1 cellular context compared by ENCODE assay signal in genomic region chr9:129719135-129719534, GRCh38.
TF ChIP-seq lines count a peak whose summit lies in the region.

No MANE protein-coding gene starts in this region.

TF ChIP-seq in H1, 55 proteins besides CTCF, POLR2A, EP300 and RAD21:
- peak; percentile 90 for TF ChIP-seq E2F6 (IDR thresholded peaks at IDR 0.05)
- 0 out of 2 replicates have a peak, but pooled peaks have one; percentile 12 for TF ChIP-seq GABPA (IDR thresholded peaks at IDR 0.05; ENCODE audit: borderline replicate concordance, insufficient read depth, low read length)
- TF ChIP-seq, protein P1, sequence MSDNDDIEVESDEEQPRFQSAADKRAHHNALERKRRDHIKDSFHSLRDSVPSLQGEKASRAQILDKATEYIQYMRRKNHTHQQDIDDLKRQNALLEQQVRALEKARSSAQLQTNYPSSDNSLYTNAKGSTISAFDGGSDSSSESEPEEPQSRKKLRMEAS (IDR thresholded peaks at IDR 0.05), result peak; percentile 93
- TF ChIP-seq TBP (IDR thresholded peaks at IDR 0.05; ENCODE audit: low read depth, low read length), result no peak
